27 cellular contexts compared by ENCODE assay signal in the genomic region with DNA sequence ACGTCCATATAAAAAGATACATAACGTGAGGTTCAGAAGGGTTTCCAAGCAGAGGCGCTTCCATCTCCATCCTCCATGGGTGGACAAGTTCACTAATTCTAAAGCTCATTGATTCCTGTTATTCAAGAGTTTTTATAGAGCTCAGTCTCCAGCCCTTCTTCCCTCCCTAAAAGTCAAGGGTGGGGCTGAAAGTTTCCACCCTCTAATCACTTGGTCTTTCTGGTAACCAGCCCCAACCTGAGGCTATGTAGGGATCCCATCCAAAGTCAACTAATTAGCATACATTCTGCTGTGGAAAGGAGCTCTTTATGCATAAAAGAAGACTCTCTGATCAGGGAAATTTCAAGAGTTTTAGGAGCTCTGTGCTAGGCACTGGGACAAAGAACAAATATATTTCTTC. TPM values are rescaled to one million over a fixed set of nuclear protein-coding genes. Genes with fewer than 3 reads are reported as not detected.
DNase-seq lines count a peak whose midpoint lies in the region; ATAC-seq and TF ChIP-seq lines count a peak whose summit lies in the region.
"Had no signal": no experiment of that assay in that cellular context is flagged by ENCODE, and none has a peak within 500 bp of the region (broad histone marks: within the 10 kb centered on the region; RNA-seq: fewer than 3 reads in every experiment).

No MANE protein-coding gene starts in this region.

- peaks cover 0 to 17% (median 6%) of the 10 kb centered on the region in 11 experiments; a peak in 13 of 22 replicates for H3K9me3 ChIP-seq in BLaER1 treated with 17β-estradiol and CSF1 and Interleukin-3, amounts not matched to agents 10 nM and 100 nM (replicated peaks in 1 of 11)
- H3K9me3 ChIP-seq in T-helper 17 cell (ENCODE audit: control insufficient read depth, low read length, poor library complexity, severe bottlenecking) (no peaks in the 10 kb centered on the region), HAP-1 (no peaks in the 10 kb centered on the region)
- H3K9me3 ChIP-seq: Caco-2, left lung, tibial nerve had no signal

- 0 out of 20 replicates have a peak overlapping the region, but pooled peaks of 1 of the 10 experiments have one; percentile 12 for H3K4me3 ChIP-seq in BLaER1 treated with 17β-estradiol and CSF1 and Interleukin-3, amounts not matched to agents 10 nM and 100 nM
- no peak overlapping the region for H3K4me3 ChIP-seq in HAP-1
- H3K4me3 ChIP-seq: K562, left lung, tibial nerve had no signal

- no peak for TF ChIP-seq CTCF in HFFc6 (IDR thresholded peaks at IDR 0.05)
- no peak for TF ChIP-seq CTCF in nephron progenitor cell (IDR thresholded peaks at IDR 0.05)

- H4K20me1 ChIP-seq in BLaER1 treated with 17β-estradiol and CSF1 and Interleukin-3, amounts not matched to agents 10 nM and 100 nM, result no peaks in the 10 kb centered on the region

- H3K27ac Mint-ChIP-seq in HFFc6 (peak overlapping the region; percentile 81), nephron progenitor cell (peak overlapping the region; percentile 54), T-helper 17 cell (no peak overlapping the region)
- H3K27ac Mint-ChIP-seq: activated CD4-positive, alpha-beta T cell treated with anti-CD3 and anti-CD28 coated beads for 36 hours; activated CD8-positive, alpha-beta T cell treated with anti-CD3 and anti-CD28 coated beads, Interleukin-2, amount 10 ng/mL, durations not matched to agents 7 days and 5 days; activated naive CD4-positive, alpha-beta T cell treated with anti-CD3 and anti-CD28 coated beads, Interleukin-2, amount 50 U/mL, for 24 hours; activated T-helper 17 cell treated with anti-CD3 and anti-CD28 coated beads, Interleukin-2, amount 50 U/mL, for 72 hours; CD14-positive monocyte; progenitor cell of endocrine pancreas had no signal

- DNase-seq in HFFc6 (peak; percentile 41), astrocyte of the hippocampus (ENCODE audit: low read depth, low spot score) (peak; percentile 42), nephron progenitor cell (no peak), T-helper 17 cell (no peak), HAP-1 (ENCODE audit: low spot score in 2 of 2) (no peak)
- DNase-seq: activated CD4-positive, alpha-beta T cell treated with anti-CD3 and anti-CD28 coated beads for 36 hours; activated CD8-positive, alpha-beta T cell treated with anti-CD3 and anti-CD28 coated beads, Interleukin-2, amount 10 ng/mL, durations not matched to agents 7 days and 5 days; amygdala; Caco-2; left lung; NCI-H1417 treated with DMSO at 0.1 percent for 48 hours; NCI-H2081 treated with DMSO at 0.1 percent for 48 hours; NCI-H526 treated with DMSO at 0.1 percent for 48 hours; NK-92 treated with Interleukin-12 subunit alpha and Interleukin-12 subunit beta, amount 100 ng/mL, for 24 hours; SHP77 treated with DMSO at 0.1 percent for 48 hours; stimulated activated CD4-positive, alpha-beta T cell treated with anti-CD3 and anti-CD28 coated beads, Interleukin-4, amount 100 ng/mL, for 24 hours; T-helper 9 cell had no signal

- H3K36me3 Mint-ChIP-seq in HFFc6 (ENCODE audit: low read depth) (peaks cover 10% of the 10 kb centered on the region), nephron progenitor cell (ENCODE audit: low read depth) (no peaks in the 10 kb centered on the region), T-helper 17 cell (ENCODE audit: low read depth) (no peaks in the 10 kb centered on the region)
- H3K36me3 Mint-ChIP-seq: activated naive CD4-positive, alpha-beta T cell treated with anti-CD3 and anti-CD28 coated beads, Interleukin-2, amount 50 U/mL, for 24 hours; CD14-positive monocyte had no signal

- H3K9ac ChIP-seq in BLaER1 treated with 17β-estradiol and CSF1 and Interleukin-3, amounts not matched to agents 10 nM and 100 nM, result no peak overlapping the region

- peaks cover 13 to 39% (median 25%) of the 10 kb centered on the region in 10 experiments for H3K4me1 ChIP-seq in BLaER1 treated with 17β-estradiol and CSF1 and Interleukin-3, amounts not matched to agents 10 nM and 100 nM
- H3K4me1 ChIP-seq in HAP-1, result peaks cover 11% of the 10 kb centered on the region
- H3K4me1 ChIP-seq: Caco-2, left lung, tibial nerve had no signal

- H3K27me3 ChIP-seq in BLaER1 treated with 17β-estradiol and CSF1 and Interleukin-3, amounts not matched to agents 10 nM and 100 nM, result peaks cover 0 to 16% (median 0%) of the 10 kb centered on the region in 11 experiments; a peak in 2 of 22 replicates
- H3K27me3 ChIP-seq in HAP-1 (ENCODE audit: low read depth), result no peaks in the 10 kb centered on the region
- H3K27me3 ChIP-seq: left lung, tibial nerve had no signal

- peaks cover 92% of the 10 kb centered on the region for H3K4me1 Mint-ChIP-seq in HFFc6 (ENCODE audit: low read depth)
- H3K4me1 Mint-ChIP-seq in nephron progenitor cell, result peaks cover 6% of the 10 kb centered on the region
- no peaks in the 10 kb centered on the region for H3K4me1 Mint-ChIP-seq in T-helper 17 cell
- H3K4me1 Mint-ChIP-seq: activated CD4-positive, alpha-beta T cell treated with anti-CD3 and anti-CD28 coated beads for 36 hours; activated naive CD4-positive, alpha-beta T cell treated with anti-CD3 and anti-CD28 coated beads, Interleukin-2, amount 50 U/mL, for 24 hours; activated T-helper 17 cell treated with anti-CD3 and anti-CD28 coated beads, Interleukin-2, amount 50 U/mL, for 72 hours had no signal

- 0 out of 2 replicates have a peak, but pooled peaks cover 3% of the 10 kb centered on the region for H3K27me3 Mint-ChIP-seq in HFFc6 (ENCODE audit: insufficient read depth)
- peaks cover 3% of the 10 kb centered on the region for H3K27me3 Mint-ChIP-seq in nephron progenitor cell (ENCODE audit: low read depth, poor library complexity)
- H3K27me3 Mint-ChIP-seq in T-helper 17 cell, result no peaks in the 10 kb centered on the region
- H3K27me3 Mint-ChIP-seq: activated CD4-positive, alpha-beta T cell treated with anti-CD3 and anti-CD28 coated beads for 36 hours; activated naive CD4-positive, alpha-beta T cell treated with anti-CD3 and anti-CD28 coated beads, Interleukin-2, amount 50 U/mL, for 24 hours; activated T-helper 17 cell treated with anti-CD3 and anti-CD28 coated beads, Interleukin-2, amount 50 U/mL, for 72 hours; progenitor cell of endocrine pancreas had no signal

- H3K9me3 Mint-ChIP-seq in HFFc6, result peaks cover 7% of the 10 kb centered on the region
- H3K9me3 Mint-ChIP-seq in nephron progenitor cell, result no peaks in the 10 kb centered on the region
- H3K9me3 Mint-ChIP-seq: activated naive CD4-positive, alpha-beta T cell treated with anti-CD3 and anti-CD28 coated beads, Interleukin-2, amount 50 U/mL, for 24 hours; activated T-helper 17 cell treated with anti-CD3 and anti-CD28 coated beads, Interleukin-2, amount 50 U/mL, for 72 hours had no signal

- H3K27ac ChIP-seq in BLaER1 treated with 17β-estradiol and CSF1 and Interleukin-3, amounts not matched to agents 10 nM and 100 nM, result peak overlapping the region in 1 of 11 experiments; percentile 56; a peak in 1 of 22 replicates
- H3K27ac ChIP-seq: left lung, tibial nerve, VCaP had no signal

- peak overlapping the region; percentile 32 to 78 (median 70); a peak in 20 of 22 replicates for H3K4me2 ChIP-seq in BLaER1 treated with 17β-estradiol and CSF1 and Interleukin-3, amounts not matched to agents 10 nM and 100 nM

- in situ Hi-C loops in HAP-1 (cut with MboI; ENCODE audit: low sequenced_read_pairs), result no loop called here

- H3K4me3 Mint-ChIP-seq in HFFc6 (peak overlapping the region; percentile 73), nephron progenitor cell (no peak overlapping the region), T-helper 17 cell (no peak overlapping the region)
- H3K4me3 Mint-ChIP-seq: activated CD4-positive, alpha-beta T cell treated with anti-CD3 and anti-CD28 coated beads for 36 hours; activated CD8-positive, alpha-beta T cell treated with anti-CD3 and anti-CD28 coated beads, Interleukin-2, amount 10 ng/mL, durations not matched to agents 7 days and 5 days; activated naive CD4-positive, alpha-beta T cell treated with anti-CD3 and anti-CD28 coated beads, Interleukin-2, amount 50 U/mL, for 24 hours; activated T-helper 17 cell treated with anti-CD3 and anti-CD28 coated beads, Interleukin-2, amount 50 U/mL, for 72 hours had no signal

- no peaks in the 10 kb centered on the region for H3K36me3 ChIP-seq in BLaER1 treated with 17β-estradiol and CSF1 and Interleukin-3, amounts not matched to agents 10 nM and 100 nM
- H3K36me3 ChIP-seq in HAP-1 (replicated peaks), result no peaks in the 10 kb centered on the region
- H3K36me3 ChIP-seq: left lung, tibial nerve had no signal

- ATAC-seq in T-helper 17 cell (no peak), GM18519 (IDR thresholded peaks at IDR 0.05; ENCODE audit: low FRiP score, unreplicated experiment) (no peak)
- ATAC-seq: activated CD4-positive, alpha-beta T cell treated with anti-CD3 and anti-CD28 coated beads for 36 hours; activated CD8-positive, alpha-beta T cell treated with anti-CD3 and anti-CD28 coated beads, Interleukin-2, amount 10 ng/mL, durations not matched to agents 7 days and 5 days; activated T-helper 17 cell treated with anti-CD3 and anti-CD28 coated beads, Interleukin-2, amount 50 U/mL, for 72 hours; K562; sciatic nerve had no signal

RNA-seq across cellular contexts. Expression of a gene that starts 46.9 kb away (rescaled TPM):
- total RNA-seq in HFFc6 (2021; fragmentation: NEBNext Ultra II Directional; extraction: Animal tissue kit (Norgen Biotek cat#: 25700)), result 100 to 1,000 TPM; 323 to 374 (median 351) TPM
- total RNA-seq in T-helper 17 cell, result 1 to 10 TPM in 1 of 2 donors, not detected in 1; 1.8 TPM
- total RNA-seq: activated CD4-positive, alpha-beta T cell treated with anti-CD3 and anti-CD28 coated beads for 36 hours; activated CD8-positive, alpha-beta T cell treated with anti-CD3 and anti-CD28 coated beads, Interleukin-2, amount 10 ng/mL, durations not matched to agents 7 days and 5 days; activated T-helper 17 cell treated with anti-CD3 and anti-CD28 coated beads, Interleukin-2, amount 50 U/mL, for 72 hours; Caco-2; K562 had no signal

Comparison
In these comparisons a context has a peak if more than half of its experiments do, and no peak if none do; other contexts are left out.
1. DNase-seq: peak in HFFc6 (single experiment) and astrocyte of the hippocampus (single experiment); none in nephron progenitor cell (single experiment), T-helper 17 cell (0 of 3) and HAP-1 (0 of 2).
2. RNA of a gene that starts 46.9 kb away (total RNA-seq): 323 to 374 TPM in HFFc6; 1.8 TPM in T-helper 17 cell; every median in the first group is over 100 times any median in the second.